Comparison of ENCODE assay signal across 1 cellular context in genomic region chr2:102418421-102418961, GRCh38.
TF ChIP-seq lines count a peak whose summit lies in the region.

No MANE protein-coding gene starts in this region.

TF ChIP-seq in K562, 482 proteins besides CTCF, POLR2A, EP300 and RAD21 (continued from another document and continues in another):
- TF ChIP-seq, protein P1, sequence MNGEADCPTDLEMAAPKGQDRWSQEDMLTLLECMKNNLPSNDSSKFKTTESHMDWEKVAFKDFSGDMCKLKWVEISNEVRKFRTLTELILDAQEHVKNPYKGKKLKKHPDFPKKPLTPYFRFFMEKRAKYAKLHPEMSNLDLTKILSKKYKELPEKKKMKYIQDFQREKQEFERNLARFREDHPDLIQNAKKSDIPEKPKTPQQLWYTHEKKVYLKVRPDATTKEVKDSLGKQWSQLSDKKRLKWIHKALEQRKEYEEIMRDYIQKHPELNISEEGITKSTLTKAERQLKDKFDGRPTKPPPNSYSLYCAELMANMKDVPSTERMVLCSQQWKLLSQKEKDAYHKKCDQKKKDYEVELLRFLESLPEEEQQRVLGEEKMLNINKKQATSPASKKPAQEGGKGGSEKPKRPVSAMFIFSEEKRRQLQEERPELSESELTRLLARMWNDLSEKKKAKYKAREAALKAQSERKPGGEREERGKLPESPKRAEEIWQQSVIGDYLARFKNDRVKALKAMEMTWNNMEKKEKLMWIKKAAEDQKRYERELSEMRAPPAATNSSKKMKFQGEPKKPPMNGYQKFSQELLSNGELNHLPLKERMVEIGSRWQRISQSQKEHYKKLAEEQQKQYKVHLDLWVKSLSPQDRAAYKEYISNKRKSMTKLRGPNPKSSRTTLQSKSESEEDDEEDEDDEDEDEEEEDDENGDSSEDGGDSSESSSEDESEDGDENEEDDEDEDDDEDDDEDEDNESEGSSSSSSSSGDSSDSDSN (IDR thresholded peaks at IDR 0.05; ENCODE audit: borderline replicate concordance in 1 of 2, low read depth in 2 of 2, low read length in 2 of 2) = no peak
- no peak for TF ChIP-seq ZNF197 (CRISPR knock-in tag; IDR thresholded peaks at IDR 0.05; ENCODE audit: low read depth)
- no peak for TF ChIP-seq ZNF121 (CRISPR knock-in tag; conservative IDR thresholded peaks at IDR 0.05)
- no peak for TF ChIP-seq ZNF444 (CRISPR knock-in tag; IDR thresholded peaks at IDR 0.05)
- no peak; the same call in 1 of the 2 replicates for TF ChIP-seq MGA (IDR thresholded peaks at IDR 0.05)
- 0 out of 2 replicates have a peak, but pooled peaks have one; percentile 31 for TF ChIP-seq ZNF395 (CRISPR knock-in tag; IDR thresholded peaks at IDR 0.05)
- no peak for TF ChIP-seq ZNF408 (CRISPR knock-in tag; IDR thresholded peaks at IDR 0.05; ENCODE audit: low read depth)
- TF ChIP-seq ZNF717 (CRISPR knock-in tag; IDR thresholded peaks at IDR 0.05) = no peak
- TF ChIP-seq C11orf30 (IDR thresholded peaks at IDR 0.05; ENCODE audit: low read depth) = peak; percentile 79
- peak; percentile 60 for TF ChIP-seq TCF3 (CRISPR knock-in tag; IDR thresholded peaks at IDR 0.05)
- TF ChIP-seq GABPB1 (CRISPR knock-in tag; IDR thresholded peaks at IDR 0.05) = no peak
- peak; percentile 16; the same call in 1 of the 2 replicates for TF ChIP-seq ZNF644 (tag; IDR thresholded peaks at IDR 0.05; ENCODE audit: low read depth)
- no peak for TF ChIP-seq ZZZ3 (IDR thresholded peaks at IDR 0.05)
- 0 out of 2 replicates have a peak, but pooled peaks have one; percentile 53 for TF ChIP-seq SMAD3 (CRISPR knock-in tag; conservative IDR thresholded peaks at IDR 0.05)
- peak; percentile 97 for TF ChIP-seq MECOM (CRISPR knock-in tag; IDR thresholded peaks at IDR 0.05)
- no peak for TF ChIP-seq RFX1 (IDR thresholded peaks at IDR 0.05)
- no peak for TF ChIP-seq RBBP5 (IDR thresholded peaks at IDR 0.05; ENCODE audit: borderline replicate concordance, insufficient read depth, low read length, poor library complexity, severe bottlenecking)
- TF ChIP-seq SMARCA4 (IDR thresholded peaks at IDR 0.05) = peak; percentile 87
- TF ChIP-seq ZFPM2 (CRISPR knock-in tag; IDR thresholded peaks at IDR 0.05) = no peak
- TF ChIP-seq BRD4 (IDR thresholded peaks at IDR 0.05) = 0 out of 2 replicates have a peak, but pooled peaks have one; percentile 10
- no peak for TF ChIP-seq NELFE (IDR thresholded peaks at IDR 0.05; ENCODE audit: insufficient read depth, insufficient read length)
- no peak for TF ChIP-seq ZNF280B (CRISPR knock-in tag; IDR thresholded peaks at IDR 0.05)
- peak; percentile 50; the same call in 1 of the 2 replicates for TF ChIP-seq ATF4 (CRISPR knock-in tag; IDR thresholded peaks at IDR 0.05)
- TF ChIP-seq, protein P2, sequence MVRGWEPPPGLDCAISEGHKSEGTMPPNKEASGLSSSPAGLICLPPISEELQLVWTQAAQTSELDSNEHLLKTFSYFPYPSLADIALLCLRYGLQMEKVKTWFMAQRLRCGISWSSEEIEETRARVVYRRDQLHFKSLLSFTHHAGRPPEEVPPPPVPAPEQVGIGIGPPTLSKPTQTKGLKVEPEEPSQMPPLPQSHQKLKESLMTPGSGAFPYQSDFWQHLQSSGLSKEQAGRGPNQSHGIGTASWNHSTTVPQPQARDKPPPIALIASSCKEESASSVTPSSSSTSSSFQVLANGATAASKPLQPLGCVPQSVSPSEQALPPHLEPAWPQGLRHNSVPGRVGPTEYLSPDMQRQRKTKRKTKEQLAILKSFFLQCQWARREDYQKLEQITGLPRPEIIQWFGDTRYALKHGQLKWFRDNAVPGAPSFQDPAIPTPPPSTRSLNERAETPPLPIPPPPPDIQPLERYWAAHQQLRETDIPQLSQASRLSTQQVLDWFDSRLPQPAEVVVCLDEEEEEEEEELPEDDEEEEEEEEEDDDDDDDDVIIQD (CRISPR knock-in tag; IDR thresholded peaks at IDR 0.05) = no peak
- peak; percentile 97 to 100 for TF ChIP-seq ETV6 (IDR thresholded peaks at IDR 0.05; ENCODE audit: borderline replicate concordance in 1 of 2, low read depth in 2 of 2, low read length in 1 of 2)
- no peak for TF ChIP-seq ETV6 (CRISPR knock-in tag; IDR thresholded peaks at IDR 0.05; ENCODE audit: borderline replicate concordance)
- TF ChIP-seq ZBTB8A (IDR thresholded peaks at IDR 0.05; ENCODE audit: partially characterized antibody) = no peak
- peak; percentile 63 for TF ChIP-seq EHMT2 (IDR thresholded peaks at IDR 0.05)
- TF ChIP-seq NR2C2 (CRISPR knock-in tag; IDR thresholded peaks at IDR 0.05) = no peak
- peak; percentile 53; the same call in 1 of the 2 replicates for TF ChIP-seq NR2C2 (tag; IDR thresholded peaks at IDR 0.05)
- TF ChIP-seq ZNF12 (CRISPR knock-in tag; IDR thresholded peaks at IDR 0.05) = no peak
- TF ChIP-seq ESRRA (IDR thresholded peaks at IDR 0.05; ENCODE audit: borderline replicate concordance, low read depth) = peak; percentile 89; the same call in 1 of the 2 replicates
- peak; percentile 86 for TF ChIP-seq FOSL1 (tag; conservative IDR thresholded peaks at IDR 0.05)
- TF ChIP-seq ZNF143 (CRISPR knock-in tag; IDR thresholded peaks at IDR 0.05) = no peak
- TF ChIP-seq PPARD (CRISPR knock-in tag; IDR thresholded peaks at IDR 0.05) = no peak
- TF ChIP-seq SRSF7 (optimal IDR thresholded peaks at IDR 0.05; ENCODE audit: low read depth, low read length) = no peak
- TF ChIP-seq KAT8 (IDR thresholded peaks at IDR 0.05; ENCODE audit: low read depth) = no peak
- TF ChIP-seq GTF2E2 (tag; IDR thresholded peaks at IDR 0.05) = no peak; the same call in 1 of the 2 replicates
- TF ChIP-seq SAP30 (IDR thresholded peaks at IDR 0.05; ENCODE audit: borderline replicate concordance, insufficient read depth, low read depth, low read length, poor library complexity, severe bottlenecking) = no peak
- no peak for TF ChIP-seq HCFC1 (IDR thresholded peaks at IDR 0.05; ENCODE audit: low read depth, low read length)
- no peak for TF ChIP-seq SP1 (CRISPR knock-in tag; IDR thresholded peaks at IDR 0.05)
- TF ChIP-seq FOXK2 (conservative IDR thresholded peaks at IDR 0.05 in 1 of 2, IDR thresholded peaks at IDR 0.05 in 1 of 2; ENCODE audit: low read depth in 2 of 2) = no peak
- no peak for TF ChIP-seq NFRKB (IDR thresholded peaks at IDR 0.05; ENCODE audit: low read depth)
- 0 out of 2 replicates have a peak, but pooled peaks have one; percentile 36 for TF ChIP-seq ZNF449 (CRISPR knock-in tag; IDR thresholded peaks at IDR 0.05)
- TF ChIP-seq ZNF174 (CRISPR knock-in tag; IDR thresholded peaks at IDR 0.05) = 0 out of 2 replicates have a peak, but pooled peaks have one; percentile 29
